ENCODE assay signal across 18 cellular contexts in the genomic region with DNA sequence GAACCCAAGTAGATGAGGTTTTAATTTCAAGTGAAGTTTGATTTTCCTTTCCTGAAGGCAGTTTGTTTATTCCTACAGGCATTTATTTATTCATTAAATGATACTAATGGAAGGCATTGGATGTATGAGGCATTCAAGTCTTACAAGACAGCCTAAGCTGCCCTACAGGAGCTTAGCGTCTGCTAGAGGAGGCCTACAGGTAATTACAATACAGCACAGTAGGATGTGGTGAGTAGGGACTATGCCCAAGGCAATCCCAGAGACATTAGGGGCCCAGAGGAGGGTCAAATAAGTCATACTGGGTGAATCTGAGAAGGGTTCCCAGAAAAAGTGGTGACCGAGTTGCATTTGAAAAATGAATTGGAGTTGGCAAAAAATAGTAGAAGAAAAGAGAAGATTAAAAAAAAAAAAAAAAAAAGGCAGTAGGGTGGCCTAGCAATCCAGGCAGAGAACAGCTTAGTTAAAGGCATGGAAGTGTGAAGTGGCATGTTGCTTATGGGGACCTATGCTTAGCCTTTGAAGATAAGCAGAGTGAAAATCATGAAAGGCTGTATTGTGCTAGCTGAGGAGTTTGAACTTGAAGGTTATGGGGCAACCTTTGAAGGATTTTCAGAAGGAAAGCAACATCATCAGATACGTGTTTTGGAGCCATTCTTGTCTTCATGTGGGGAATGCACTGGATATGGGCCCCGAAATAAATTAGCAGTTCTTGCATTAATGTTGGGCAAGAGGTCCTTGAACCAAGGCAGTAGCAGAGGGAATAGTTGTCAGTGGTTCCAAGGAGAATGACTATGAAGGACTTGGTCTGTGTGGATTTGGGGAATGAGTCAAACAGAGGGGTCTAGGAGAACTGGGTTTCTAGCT.
A peak's percentile ranks its signal among the peaks of the same experiment; 100 is the strongest.
DNase-seq lines count a peak whose midpoint lies in the region; ATAC-seq and TF ChIP-seq lines count a peak whose summit lies in the region.
"Had no signal": no experiment of that assay in that cellular context is flagged by ENCODE, and none has a peak within 500 bp of the region (broad histone marks: within the 10 kb centered on the region; RNA-seq: fewer than 3 reads in every experiment).

No MANE protein-coding gene starts in this region.

- POLR2A ChIA-PET in WTC11 (lab: Charles Lee): interaction anchor here (0.6 to 0.7 kb wide), 2 partner anchors 168 to 293 kb away, joined by 3 to 7 read pairs; no protein-coding TSS in a partner anchor
- POLR2A ChIA-PET in SK-N-SH (lab: Yijun Ruan, JAX): no interaction called here

- no peak overlapping the region for H2AFZ ChIP-seq in SK-N-SH (ENCODE audit: low read depth)

- peak; percentile 74 for DNase-seq in COLO829 (ENCODE audit: low spot score)
- DNase-seq in WTC11 (ENCODE audit: low spot score): no peak
- DNase-seq in fibroblast of the aortic adventitia (ENCODE audit: low read depth): peak; percentile 2
- no peak for DNase-seq in SK-N-SH
- no peak for DNase-seq in occipital lobe (lab: John Stamatoyannopoulos, UW)
- DNase-seq in GM03348 (ENCODE audit: low spot score): no peak
- DNase-seq: AML-193, Caco-2, DMS153, GF-D8, NCI-H1092 treated with DMSO at 0.1 percent for 48 hours, NCI-H146, NCI-H2029 treated with DMSO at 0.1 percent for 48 hours, NCI-H446 treated with DMSO at 0.1 percent for 48 hours had no signal

- H3K27ac ChIP-seq in subcutaneous abdominal adipose tissue (ENCODE audit: low read depth, low read length) (peak overlapping the region; percentile 57), SK-N-SH (ENCODE audit: low read depth in 2 of 2, low read length in 1 of 2) (no peak overlapping the region)

- no peaks in the 10 kb centered on the region for H3K36me3 Mint-ChIP-seq in WTC11

- no peaks in the 10 kb centered on the region for H3K79me2 ChIP-seq in SK-N-SH (ENCODE audit: insufficient read depth)

- H3K4me2 ChIP-seq in SK-N-SH: no peak overlapping the region

- CTCF ChIA-PET in WTC11 (lab: Charles Lee): interaction anchor here (0.8 to 2.5 kb wide), 6 partner anchors 8 to 311 kb away, joined by 3 to 18 read pairs (median 4); no protein-coding TSS in a partner anchor
- CTCF ChIA-PET in SK-N-SH (lab: Yijun Ruan, JAX): interaction anchor here (0.7 to 18.0 kb wide), 7 partner anchors 8 to 853 kb away, joined by 3 to 603 read pairs (median 22); no protein-coding TSS in a partner anchor

- no peak for TF ChIP-seq CTCF in WTC11 (IDR thresholded peaks at IDR 0.05)
- TF ChIP-seq CTCF in fibroblast of the aortic adventitia (IDR thresholded peaks at IDR 0.05; ENCODE audit: insufficient read depth, low read length): no peak
- TF ChIP-seq CTCF in SK-N-SH (IDR thresholded peaks at IDR 0.05): no peak

- no peaks in the 10 kb centered on the region for H4K20me1 ChIP-seq in SK-N-SH (ENCODE audit: insufficient read depth)

- no peak overlapping the region for H3K4me3 ChIP-seq in fibroblast of the aortic adventitia (ENCODE audit: low read depth, low read length)
- no peak overlapping the region for H3K4me3 ChIP-seq in subcutaneous abdominal adipose tissue (ENCODE audit: low read depth in 1 of 5, low read length in 5 of 5)
- no peak overlapping the region for H3K4me3 ChIP-seq in SK-N-SH (ENCODE audit: low read depth in 2 of 2, low read length in 1 of 2)
- H3K4me3 ChIP-seq: K562 had no signal

- H3K9me2 ChIP-seq in SK-N-SH: no peaks in the 10 kb centered on the region

- peaks cover 0 to 17% (median 0%) of the 10 kb centered on the region in 5 donors for H3K4me1 ChIP-seq in subcutaneous abdominal adipose tissue (ENCODE audit: control insufficient read depth in 5 of 5, insufficient read depth in 5 of 5, low read length in 5 of 5)
- H3K4me1 ChIP-seq in SK-N-SH (ENCODE audit: control insufficient read depth in 1 of 2, insufficient read depth in 2 of 2, low read depth in 1 of 2, low read length in 1 of 2): no peaks in the 10 kb centered on the region
- H3K4me1 ChIP-seq: Caco-2 had no signal

- no peaks in the 10 kb centered on the region for H3K9me3 ChIP-seq in subcutaneous abdominal adipose tissue (ENCODE audit: control insufficient read depth in 5 of 5, low read length in 5 of 5)
- no peaks in the 10 kb centered on the region for H3K9me3 ChIP-seq in SK-N-SH
- H3K9me3 ChIP-seq: Caco-2 had no signal

- 44% methylated on average over 4 of the region's 4 CpGs for WGBS in SK-N-SH (ENCODE audit: low lambda C conversion rate)

- H3K27me3 ChIP-seq in subcutaneous abdominal adipose tissue (ENCODE audit: control insufficient read depth in 5 of 5, insufficient read depth in 4 of 5, low read length in 5 of 5): no peaks in the 10 kb centered on the region
- H3K27me3 ChIP-seq in SK-N-SH (ENCODE audit: insufficient read depth): no peaks in the 10 kb centered on the region; the same call in 1 of the 2 replicates

- H3K9ac ChIP-seq in subcutaneous abdominal adipose tissue (ENCODE audit: low read length in 5 of 5) (no peak overlapping the region), SK-N-SH (no peak overlapping the region)

- H3K9me3 Mint-ChIP-seq in WTC11: no peaks in the 10 kb centered on the region
- H3K9me3 Mint-ChIP-seq: CD14-positive monocyte had no signal

- no peak overlapping the region for H3K4me3 Mint-ChIP-seq in WTC11
- H3K4me3 Mint-ChIP-seq: CD14-positive monocyte had no signal

- H3K36me3 ChIP-seq in subcutaneous abdominal adipose tissue (ENCODE audit: control insufficient read depth in 5 of 5, insufficient read depth in 5 of 5, low read length in 5 of 5) (no peaks in the 10 kb centered on the region), SK-N-SH (replicated peaks in 1 of 2; ENCODE audit: control insufficient read depth in 1 of 2, insufficient read depth in 2 of 2, low read length in 1 of 2) (no peaks in the 10 kb centered on the region)

- no peak for TF ChIP-seq RAD21 in SK-N-SH (IDR thresholded peaks at IDR 0.05; ENCODE audit: low read length)

- no peak for TF ChIP-seq EP300 in SK-N-SH (IDR thresholded peaks at IDR 0.05; ENCODE audit: borderline replicate concordance in 1 of 2, low read depth in 1 of 2, low read length in 1 of 2)

- H3F3A ChIP-seq in SK-N-SH (replicated peaks; ENCODE audit: insufficient read depth): no peaks in the 10 kb centered on the region

- peak; percentile 78 for ATAC-seq in WTC11
- ATAC-seq: K562, Right ventricle myocardium inferior had no signal

- no peaks in the 10 kb centered on the region for H3K4me1 Mint-ChIP-seq in WTC11

- no peak overlapping the region for H3K27ac Mint-ChIP-seq in WTC11

- no peaks in the 10 kb centered on the region for H3K27me3 Mint-ChIP-seq in WTC11 (ENCODE audit: low read depth)

TF ChIP-seq in WTC11, 78 proteins besides CTCF, POLR2A, EP300 and RAD21 (continues in another document):
- no peak for TF ChIP-seq GTF2I (CRISPR knock-in tag; conservative IDR thresholded peaks at IDR 0.05)
- TF ChIP-seq ZNF423 (CRISPR knock-in tag; IDR thresholded peaks at IDR 0.05): no peak
- TF ChIP-seq MYBL2 (CRISPR knock-in tag; IDR thresholded peaks at IDR 0.05): no peak

TF ChIP-seq in SK-N-SH, 30 proteins besides CTCF, POLR2A, EP300 and RAD21:
- TF ChIP-seq FOXM1 (IDR thresholded peaks at IDR 0.05; ENCODE audit: low read depth): no peak
- TF ChIP-seq NRF1 (IDR thresholded peaks at IDR 0.05; ENCODE audit: low read depth, low read length): no peak

Comparison
In these comparisons a context has a peak if more than half of its experiments do, and no peak if none do; other contexts are left out.
1. DNase-seq: peak in COLO829 (single experiment) and fibroblast of the aortic adventitia (single experiment); none in WTC11 (single experiment), SK-N-SH (single experiment), occipital lobe (single experiment) and GM03348 (single experiment).